11 cellular contexts compared by ENCODE assay signal in the genomic region with DNA sequence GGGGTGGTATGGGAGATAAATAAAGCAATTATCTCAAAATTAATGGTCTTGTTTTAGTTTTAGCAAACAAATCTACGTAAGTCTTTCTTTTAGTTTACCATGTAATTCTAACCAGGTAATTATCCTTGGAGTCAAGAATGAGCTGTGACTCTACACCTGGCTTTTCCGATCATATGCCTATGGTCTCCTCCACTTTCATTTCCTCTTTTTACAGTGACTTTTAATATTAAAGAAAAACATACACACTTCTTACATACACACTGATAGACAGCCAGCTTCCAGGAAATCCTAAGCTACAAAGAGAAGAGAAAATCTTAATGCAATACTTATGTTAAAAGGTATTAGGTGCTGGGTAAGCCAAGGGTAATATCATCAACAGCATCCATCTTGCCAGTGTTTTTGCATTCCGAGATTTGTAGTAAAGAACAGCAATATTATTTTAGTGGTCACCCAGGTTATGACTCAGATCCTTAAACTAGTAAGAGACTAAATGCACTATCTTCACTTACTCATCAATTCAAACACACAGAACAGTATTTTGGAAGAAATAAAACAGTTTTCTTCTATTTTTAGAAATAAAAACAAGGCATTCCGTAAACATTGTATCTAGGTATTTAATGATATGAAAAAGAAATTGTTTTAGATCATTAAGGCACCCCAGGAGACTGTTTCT. TPM values are rescaled to one million over a fixed set of nuclear protein-coding genes. Genes with fewer than 3 reads are reported as not detected.
DNase-seq lines count a peak whose midpoint lies in the region; ATAC-seq, FAIRE-seq and TF ChIP-seq lines count a peak whose summit lies in the region.
"Had no signal": no experiment of that assay in that cellular context is flagged by ENCODE, and none has a peak within 500 bp of the region (broad histone marks: within the 10 kb centered on the region; RNA-seq: fewer than 3 reads in every experiment).

No MANE protein-coding gene starts in this region.

- peak overlapping the region; percentile 97 for H3K27ac Mint-ChIP-seq in Caco-2 (ENCODE audit: unreplicated experiment)
- H3K27ac Mint-ChIP-seq in mesothelial cell of epicardium = peak overlapping the region; percentile 90
- H3K27ac Mint-ChIP-seq: activated B cell treated with CpG ODN at 0.5 μM for 24 hours had no signal

- H3K4me1 Mint-ChIP-seq in Caco-2 (ENCODE audit: low read depth, unreplicated experiment) (peaks cover 21% of the 10 kb centered on the region), mesothelial cell of epicardium (peaks cover 46% of the 10 kb centered on the region)

- WGBS in small intestine, 3 donors = 39 to 61% (median 49%) methylated on average over 4 of the region's 4 CpGs

- H3K9me3 Mint-ChIP-seq in Caco-2 (ENCODE audit: unreplicated experiment) (no peaks in the 10 kb centered on the region), mesothelial cell of epicardium (no peaks in the 10 kb centered on the region)
- H3K9me3 Mint-ChIP-seq: activated B cell treated with CpG ODN at 0.5 μM for 24 hours had no signal

- H3K27me3 ChIP-seq in Caco-2 (replicated peaks; ENCODE audit: control insufficient read depth, insufficient read depth, low read length) (no peaks in the 10 kb centered on the region), small intestine (ENCODE audit: control insufficient read depth in 2 of 2, insufficient read depth in 2 of 2, low read length in 2 of 2) (peaks cover 5 to 17% of the 10 kb centered on the region in 2 donors)

- FAIRE-seq in small intestine (lab: Jason Lieb, UNC) = no peak

- H3K36me3 ChIP-seq in Caco-2 (ENCODE audit: control insufficient read depth, insufficient read depth, low read length) (peaks cover 1% of the 10 kb centered on the region; the same call in 1 of the 2 replicates), SK-N-MC (ENCODE audit: insufficient read depth, low read length) (no peaks in the 10 kb centered on the region), small intestine (ENCODE audit: control insufficient read depth in 2 of 2, insufficient read depth in 2 of 2, low read length in 2 of 2) (no peaks in the 10 kb centered on the region)
- H3K36me3 ChIP-seq: adrenal gland, neutrophil had no signal

- POLR2A ChIA-PET in Caco-2 (lab: Charles Lee) = no interaction called here

- no peak overlapping the region for H3K27ac ChIP-seq in SK-N-MC
- no peak overlapping the region for H3K27ac ChIP-seq in small intestine (ENCODE audit: low read depth in 1 of 2, low read length in 1 of 2)
- H3K27ac ChIP-seq: adrenal gland, neutrophil had no signal

- H3K27me3 Mint-ChIP-seq in Caco-2 (ENCODE audit: insufficient read depth, unreplicated experiment) = no peaks in the 10 kb centered on the region
- H3K27me3 Mint-ChIP-seq in mesothelial cell of epicardium (ENCODE audit: low read depth) = no peaks in the 10 kb centered on the region

- BruUV-seq in Caco-2 (replicated peaks; lab: Mats Ljungman, UMichigan) = no TSS peak

- H3K4me3 ChIP-seq in Caco-2 (ENCODE audit: low read depth, low read length) (peak overlapping the region; percentile 76; the same call in 1 of the 2 replicates), SK-N-MC (peak overlapping the region; percentile 80), small intestine (ENCODE audit: low read depth in 1 of 2, low read length in 2 of 2) (no peak overlapping the region)
- H3K4me3 ChIP-seq: adrenal gland had no signal

- H3K4me1 ChIP-seq in Caco-2 (peaks cover 26% of the 10 kb centered on the region), small intestine (ENCODE audit: control insufficient read depth in 2 of 2, insufficient read depth in 1 of 2, low read depth in 1 of 2, low read length in 1 of 2) (peaks cover 0 to 8% of the 10 kb centered on the region in 2 donors)

- CTCF ChIA-PET in Caco-2 (lab: Charles Lee) = no interaction called here

- no peak for TF ChIP-seq CTCF in Caco-2 (IDR thresholded peaks at IDR 0.05; ENCODE audit: insufficient read depth in 1 of 2, low read depth in 1 of 2, low read length in 1 of 2, severe bottlenecking in 1 of 2, unreplicated experiment in 1 of 2)
- no peak for TF ChIP-seq CTCF in mesothelial cell of epicardium (IDR thresholded peaks at IDR 0.05; ENCODE audit: unreplicated experiment)

- no peaks in the 10 kb centered on the region for H3K9me3 ChIP-seq in Caco-2
- no peaks in the 10 kb centered on the region for H3K9me3 ChIP-seq in SK-N-MC (ENCODE audit: low read depth, low read length)
- H3K9me3 ChIP-seq in small intestine (ENCODE audit: control insufficient read depth, low read depth) = no peaks in the 10 kb centered on the region
- H3K9me3 ChIP-seq: adrenal gland, neutrophil had no signal

- ATAC-seq in HG03045 (IDR thresholded peaks at IDR 0.05; ENCODE audit: unreplicated experiment) (no peak), sciatic nerve (no peak)

- peaks cover 44% of the 10 kb centered on the region for H3K36me3 Mint-ChIP-seq in Caco-2 (ENCODE audit: insufficient read depth, unreplicated experiment)
- no peaks in the 10 kb centered on the region for H3K36me3 Mint-ChIP-seq in mesothelial cell of epicardium

- H3K4me3 Mint-ChIP-seq in Caco-2 (ENCODE audit: unreplicated experiment) = peak overlapping the region; percentile 96
- H3K4me3 Mint-ChIP-seq in mesothelial cell of epicardium = peak overlapping the region; percentile 95

- H3K9ac ChIP-seq in SK-N-MC (ENCODE audit: insufficient read length) = peak overlapping the region; percentile 72

- DNase-seq in Caco-2 = no peak
- peak; percentile 74 for DNase-seq in LHCN-M2 (ENCODE audit: low read depth)
- no peak for DNase-seq in SK-N-MC (ENCODE audit: low read depth, low spot score)
- DNase-seq in mesothelial cell of epicardium (ENCODE audit: low spot score in 2 of 2, unreplicated experiment in 2 of 2) = no peak
- DNase-seq in small intestine = no peak
- no peak for DNase-seq in sciatic nerve (ENCODE audit: low spot score)
- no peak for DNase-seq in SK-N-DZ (ENCODE audit: low spot score)
- DNase-seq: activated B cell treated with CpG ODN at 0.5 μM for 24 hours, adrenal gland had no signal

- intact Hi-C loops in Caco-2 (cut with micrococcal nuclease; ENCODE audit: unreplicated experiment) (loop anchor here (5.0 kb wide), 5 partner anchors 109 to 1149 kb away; no protein-coding TSS in a partner anchor), sciatic nerve (cut with DNase I) (no loop called here)

RNA-seq across cellular contexts. Expression of a gene that starts 4.4 kb away (rescaled TPM):
- 27.7 and 28.7 TPM in 2 replicates for total RNA-seq in Caco-2 (2022)
- 13.1 and 14.6 TPM in 2 replicates for total RNA-seq in LHCN-M2 (2014; rRNA removed)
- 6.0 TPM for polyA plus RNA-seq in LHCN-M2 (2012)
- 14.6 to 17.8 TPM (median 16.3 TPM) in 3 replicates for total RNA-seq in mesothelial cell of epicardium
- polyA plus RNA-seq in small intestine = under 1 TPM in 1 of 3 donors, not detected in 2; 0.13 TPM
- total RNA-seq in sciatic nerve = 0.13 TPM
- 4.6 and 6.1 TPM in 2 replicates for polyA plus RNA-seq in SK-N-DZ (2014; cell fraction: cytosol; rRNA removed)
- 4.3 and 6.3 TPM in 2 replicates for polyA plus RNA-seq in SK-N-DZ (2014; cell fraction: nucleus; rRNA removed)
- total RNA-seq: activated B cell treated with CpG ODN at 0.5 μM for 24 hours had no signal

Comparison
In these comparisons a context has a peak if more than half of its experiments do, and no peak if none do; other contexts are left out.
1. H3K4me3 ChIP-seq: peak in Caco-2 (single experiment) and SK-N-MC (single experiment); none in small intestine (0 of 2).
2. RNA of a gene that starts 4.4 kb away (total RNA-seq): 27.7 to 28.7 TPM in Caco-2, 14.6 to 17.8 TPM in mesothelial cell of epicardium and 13.1 to 14.6 TPM in LHCN-M2; 0.13 TPM in sciatic nerve (single experiment); every median in the first group is over 10 times any median in the second.